Comparison of ENCODE assay signal across 1 cellular context in genomic region chr14:62409909-62410308, GRCh38.
TF ChIP-seq lines count a peak whose summit lies in the region.

No MANE protein-coding gene starts in this region.

TF ChIP-seq in GM23338, 12 proteins besides CTCF, POLR2A, EP300 and RAD21 (continued from another document):
- TF ChIP-seq ZNF462 (CRISPR knock-in tag; IDR thresholded peaks at IDR 0.05) (no peak), REST (IDR thresholded peaks at IDR 0.05; ENCODE audit: unreplicated experiment) (no peak), ZNF114 (CRISPR knock-in tag; IDR thresholded peaks at IDR 0.05) (no peak), POLR2AphosphoS5 (IDR thresholded peaks at IDR 0.05; ENCODE audit: low read depth) (no peak), EZH2 (IDR thresholded peaks at IDR 0.05; ENCODE audit: low read depth, unreplicated experiment) (no peak)
